Comparison of ENCODE assay signal across 8 cellular contexts in genomic region chr6:128600397-128600951, GRCh38.
DNase-seq lines count a peak whose midpoint lies in the region; ATAC-seq and TF ChIP-seq lines count a peak whose summit lies in the region.

No MANE protein-coding gene starts in this region.

- H3K27me3 ChIP-seq in SJCRH30, result no peaks in the 10 kb centered on the region
- no peaks in the 10 kb centered on the region for H3K27me3 ChIP-seq in left lung
- H3K27me3 ChIP-seq in Karpas-422 (ENCODE audit: low read length), result no peaks in the 10 kb centered on the region

- H3K9me3 ChIP-seq in SJCRH30 (replicated peaks) (no peaks in the 10 kb centered on the region), left lung (no peaks in the 10 kb centered on the region), Karpas-422 (ENCODE audit: low read length) (peaks cover 9% of the 10 kb centered on the region; the same call in 1 of the 2 replicates)

- H3K4me1 ChIP-seq in SJCRH30 (peaks cover 22% of the 10 kb centered on the region), left lung (no peaks in the 10 kb centered on the region), Karpas-422 (ENCODE audit: low read length) (no peaks in the 10 kb centered on the region)

- intact Hi-C loops in Right ventricle myocardium superior (cut with DNase I) (no loop called here), cardiac septum (cut with DNase I) (no loop called here), left lung (cut with DNase I) (no loop called here)

- H3K4me3 ChIP-seq in SJCRH30 (peak overlapping the region; percentile 29), left lung (no peak overlapping the region), Karpas-422 (ENCODE audit: low read length) (no peak overlapping the region)

- H3K79me2 ChIP-seq in Karpas-422 (ENCODE audit: low read length), result no peaks in the 10 kb centered on the region

- H2AFZ ChIP-seq in Karpas-422 (ENCODE audit: low read length), result no peak overlapping the region

- ATAC-seq in Right ventricle myocardium superior (ENCODE audit: poor library complexity), result peak; percentile 28
- ATAC-seq in HG03196 (IDR thresholded peaks at IDR 0.05; ENCODE audit: unreplicated experiment), result peak; percentile 63
- ATAC-seq in left lung, result peak; percentile 81

- H4K20me1 ChIP-seq in Karpas-422 (ENCODE audit: insufficient read depth, low read depth, low read length), result no peaks in the 10 kb centered on the region

- DNase-seq in Right ventricle myocardium superior (no peak), cardiac septum (ENCODE audit: low spot score) (no peak), SJCRH30 (peak; percentile 77 to 84), left lung (no peak), HuH-7.5 (ENCODE audit: low spot score) (no peak), GF-D8 (lab: John Stamatoyannopoulos, UW) (no peak), Karpas-422 (no peak)

- TF ChIP-seq CTCF in left lung (IDR thresholded peaks at IDR 0.05), result no peak

- H3K27ac ChIP-seq in SJCRH30 (peak overlapping the region; percentile 70), left lung (no peak overlapping the region), Karpas-422 (ENCODE audit: low read length) (no peak overlapping the region)

- H3K9ac ChIP-seq in Karpas-422 (ENCODE audit: low read length), result no peak overlapping the region

- no peak overlapping the region for H3K4me2 ChIP-seq in Karpas-422 (ENCODE audit: low read depth, low read length, poor library complexity, severe bottlenecking)

- no peaks in the 10 kb centered on the region for H3K36me3 ChIP-seq in SJCRH30
- H3K36me3 ChIP-seq in left lung, result no peaks in the 10 kb centered on the region
- H3K36me3 ChIP-seq in Karpas-422 (ENCODE audit: insufficient read depth, low read length), result no peaks in the 10 kb centered on the region

- H3K9me2 ChIP-seq in Karpas-422 (replicated peaks; ENCODE audit: insufficient read depth, low read length), result no peaks in the 10 kb centered on the region

Comparison
In these comparisons a context has a peak if more than half of its experiments do, and no peak if none do; other contexts are left out.
1. ATAC-seq: peak in every context shown above with its lines; median percentile 81 in left lung; 63 in HG03196; 28 in Right ventricle myocardium superior.
2. DNase-seq: peak in SJCRH30 (2 of 2); none in Right ventricle myocardium superior (single experiment), cardiac septum (single experiment), left lung (0 of 2), HuH-7.5 (single experiment), GF-D8 (single experiment) and Karpas-422 (single experiment).